In the genomic region with DNA sequence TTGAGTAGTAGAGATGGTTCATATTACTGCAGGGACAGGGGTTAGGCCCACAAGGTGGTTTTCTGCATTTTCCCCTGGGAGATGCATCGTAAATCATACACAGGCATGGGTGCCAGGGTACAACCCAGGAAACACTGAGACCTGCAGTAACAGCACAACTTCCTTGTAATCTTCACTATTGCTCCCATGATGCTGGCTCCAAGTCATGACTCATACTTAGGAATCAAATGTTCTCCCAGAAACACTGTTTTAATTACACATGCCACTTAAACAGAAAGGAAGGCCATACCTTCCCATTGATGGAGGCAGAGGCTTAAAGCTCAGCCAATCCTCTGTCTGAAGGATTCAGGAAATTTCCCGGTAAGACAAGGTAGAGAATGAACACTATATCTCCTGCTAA, we compare ENCODE assay signal across 21 cellular contexts.
DNase-seq lines count a peak whose midpoint lies in the region; ATAC-seq lines count a peak whose summit lies in the region.
"Had no signal": no experiment of that assay in that cellular context is flagged by ENCODE, and none has a peak within 500 bp of the region (broad histone marks: within the 10 kb centered on the region; RNA-seq: fewer than 3 reads in every experiment).

No MANE protein-coding gene starts in this region.

- no peak for ATAC-seq in HG03469 (IDR thresholded peaks at IDR 0.05; ENCODE audit: unreplicated experiment)
- ATAC-seq in HG02678 (IDR thresholded peaks at IDR 0.05; ENCODE audit: unreplicated experiment) = no peak
- ATAC-seq: HCT116, K562 had no signal

- DNase-seq in NCI-H2171 treated with DMSO at 0.1 percent for 48 hours (lab: John Stamatoyannopoulos, UW) = peak; percentile 14
- no peak for DNase-seq in NCI-H2171 (lab: John Stamatoyannopoulos, UW)
- DNase-seq in astrocyte of the hippocampus (ENCODE audit: low read depth, low spot score) = peak; percentile 59
- DNase-seq in iris pigment epithelial cell (ENCODE audit: low read depth) = peak; percentile 5
- DNase-seq in epidermal melanocyte (ENCODE audit: insufficient read length, low spot score) = no peak
- DNase-seq: DND-41; GOT3; MM.1S; NCI-H1048; NCI-H1417 treated with DMSO at 0.1 percent for 48 hours; NCI-H187; NCI-H226; NCI-H510A treated with DMSO at 0.1 percent for 48 hours; NCI-H774; NK-92 treated with Interleukin-12 subunit alpha and Interleukin-12 subunit beta, amount 100 ng/mL, for 24 hours; SIG-M5; SK-N-SH had no signal

Comparison
In these comparisons a context has a peak if more than half of its experiments do, and no peak if none do; other contexts are left out.
1. DNase-seq: peak in NCI-H2171 treated with DMSO at 0.1 percent for 48 hours (single experiment), astrocyte of the hippocampus (single experiment) and iris pigment epithelial cell (single experiment); none in NCI-H2171 (single experiment) and epidermal melanocyte (single experiment).